ENCODE assay signal across 1 cellular context in genomic region chrX:55160685-55161552, GRCh38.
TF ChIP-seq lines count a peak whose summit lies in the region.

No MANE protein-coding gene starts in this region.

TF ChIP-seq in HepG2, 621 proteins besides CTCF, POLR2A, EP300 and RAD21 (continued from another document):
- no peak for TF ChIP-seq HMGXB3 (CRISPR knock-in tag; IDR thresholded peaks at IDR 0.05; ENCODE audit: borderline replicate concordance)
- TF ChIP-seq ZNF777 (CRISPR knock-in tag; IDR thresholded peaks at IDR 0.05): 0 out of 2 replicates have a peak, but pooled peaks have one; percentile 48
- TF ChIP-seq ZSCAN9 (CRISPR knock-in tag; IDR thresholded peaks at IDR 0.05; ENCODE audit: borderline replicate concordance): no peak
- TF ChIP-seq ZNF672 (CRISPR knock-in tag; IDR thresholded peaks at IDR 0.05): no peak
- TF ChIP-seq ZNF678 (CRISPR knock-in tag; IDR thresholded peaks at IDR 0.05): no peak
- TF ChIP-seq MAFF (IDR thresholded peaks at IDR 0.05; ENCODE audit: low read depth, low read length): no peak
- TF ChIP-seq HOXA3 (CRISPR knock-in tag; IDR thresholded peaks at IDR 0.05): no peak; the same call in 1 of the 2 replicates
- TF ChIP-seq ZBTB4 (CRISPR knock-in tag; IDR thresholded peaks at IDR 0.05; ENCODE audit: borderline replicate concordance): no peak
- TF ChIP-seq ZNF263 (CRISPR knock-in tag; IDR thresholded peaks at IDR 0.05): no peak
- no peak for TF ChIP-seq ZNF225 (CRISPR knock-in tag; IDR thresholded peaks at IDR 0.05)
- no peak for TF ChIP-seq FOXA1 (IDR thresholded peaks at IDR 0.05)
- no peak for TF ChIP-seq FOXA1 (CRISPR knock-in tag; IDR thresholded peaks at IDR 0.05)
- no peak for TF ChIP-seq HMG20A (CRISPR knock-in tag; IDR thresholded peaks at IDR 0.05; ENCODE audit: borderline replicate concordance)
- TF ChIP-seq YEATS2 (CRISPR knock-in tag; IDR thresholded peaks at IDR 0.05; ENCODE audit: borderline replicate concordance): peak; percentile 40; the same call in 1 of the 2 replicates
- no peak for TF ChIP-seq ARID2 (CRISPR knock-in tag; IDR thresholded peaks at IDR 0.05; ENCODE audit: borderline replicate concordance)
- TF ChIP-seq HOXA9 (CRISPR knock-in tag; IDR thresholded peaks at IDR 0.05; ENCODE audit: borderline replicate concordance): no peak
- TF ChIP-seq ZNF616 (CRISPR knock-in tag; IDR thresholded peaks at IDR 0.05; ENCODE audit: low read depth): no peak
- no peak for TF ChIP-seq HIVEP1 (CRISPR knock-in tag; IDR thresholded peaks at IDR 0.05)
- TF ChIP-seq ZNF251 (CRISPR knock-in tag; IDR thresholded peaks at IDR 0.05): no peak
- 0 out of 2 replicates have a peak, but pooled peaks have one; percentile 32 for TF ChIP-seq SP140L (CRISPR knock-in tag; IDR thresholded peaks at IDR 0.05; ENCODE audit: borderline replicate concordance)
- no peak for TF ChIP-seq ZNF710 (CRISPR knock-in tag; IDR thresholded peaks at IDR 0.05; ENCODE audit: borderline replicate concordance)
- no peak for TF ChIP-seq RBM22 (optimal IDR thresholded peaks at IDR 0.05; ENCODE audit: low read length)
TF ChIP-seq in HepG2: peak in this region for 124.
